ENCODE assay signal across 20 cellular contexts in genomic region chr19:374886-375235, GRCh38. TPM values are rescaled to one million over a fixed set of nuclear protein-coding genes. Genes with fewer than 3 reads are reported as not detected.
"Had no signal": no experiment of that assay in that cellular context is flagged by ENCODE, and none has a peak within 500 bp of the region (broad histone marks: within the 10 kb centered on the region; RNA-seq: fewer than 3 reads in every experiment).

No MANE protein-coding gene starts in this region.

- H3K4me3 Mint-ChIP-seq: activated naive CD4-positive, alpha-beta T cell treated with anti-CD3 and anti-CD28 coated beads, Interleukin-2, amount 10 ng/mL, durations not matched to agents 7 days and 5 days; activated T-cell treated with anti-CD3 and anti-CD28 coated beads, Interleukin-2, amount 50 U/mL, for 4 hours; effector memory CD8-positive, alpha-beta T cell; nephron progenitor cell; T-cell had no signal

- H3K36me3 Mint-ChIP-seq: activated naive CD4-positive, alpha-beta T cell treated with anti-CD3 and anti-CD28 coated beads, Interleukin-2, amount 10 ng/mL, durations not matched to agents 7 days and 5 days; T-cell had no signal

- DNase-seq: activated CD4-positive, alpha-beta T cell treated with anti-CD3 and anti-CD28 coated beads, Interleukin-2, amount 50 U/mL, for 4 hours; activated CD8-positive, alpha-beta memory T cell treated with anti-CD3 and anti-CD28 coated beads, Interleukin-2, amount 50 U/mL, for 48 hours; activated naive CD4-positive, alpha-beta T cell treated with anti-CD3 and anti-CD28 coated beads, Interleukin-2, amount 10 ng/mL, durations not matched to agents 7 days and 5 days; activated T-cell treated with anti-CD3 and anti-CD28 coated beads, Interleukin-2, amount 50 U/mL, for 4 hours; body of pancreas; dermis blood vessel endothelial cell; effector memory CD8-positive, alpha-beta T cell; gastrocnemius medialis; hippocampal formation; left cardiac atrium; mesenchymal stem cell; nephron progenitor cell; nucleus accumbens; stimulated activated CD4-positive, alpha-beta T cell treated with anti-CD3 and anti-CD28 coated beads, Interleukin-4, amount 100 ng/mL, for 1 hour; stimulated activated naive CD4-positive, alpha-beta T cell treated with Interleukin-2 at 50 U/mL for 16 hours; T-cell had no signal

- H3K9me3 Mint-ChIP-seq: activated naive CD4-positive, alpha-beta T cell treated with anti-CD3 and anti-CD28 coated beads, Interleukin-2, amount 10 ng/mL, durations not matched to agents 7 days and 5 days; activated T-cell treated with anti-CD3 and anti-CD28 coated beads, Interleukin-2, amount 50 U/mL, for 4 hours; effector memory CD8-positive, alpha-beta T cell; T-cell had no signal

- ATAC-seq: activated T-cell treated with anti-CD3 and anti-CD28 coated beads, Interleukin-2, amount 50 U/mL, for 4 hours; body of pancreas; effector memory CD8-positive, alpha-beta T cell; gastrocnemius medialis; left cardiac atrium; T-cell had no signal

- H3K9me3 ChIP-seq: body of pancreas, esophagus muscularis mucosa, gastrocnemius medialis, spleen had no signal

- H3K27ac Mint-ChIP-seq: activated naive CD4-positive, alpha-beta T cell treated with anti-CD3 and anti-CD28 coated beads, Interleukin-2, amount 10 ng/mL, durations not matched to agents 7 days and 5 days; effector memory CD8-positive, alpha-beta T cell; nephron progenitor cell; T-cell had no signal

- H3K4me3 ChIP-seq: body of pancreas, esophagus muscularis mucosa, gastrocnemius medialis, spleen had no signal

- H3K36me3 ChIP-seq: esophagus muscularis mucosa, gastrocnemius medialis, spleen had no signal

- H3K4me1 ChIP-seq: body of pancreas, gastrocnemius medialis, spleen had no signal

- H3K27ac ChIP-seq: body of pancreas, esophagus muscularis mucosa, gastrocnemius medialis, spleen had no signal

RNA-seq across cellular contexts. Expression of gene C2CD4C, which starts 34.1 kb away (rescaled TPM):
- total RNA-seq: activated CD8-positive, alpha-beta memory T cell treated with anti-CD3 and anti-CD28 coated beads for 36 hours; mononuclear cell had no signal
